Comparison of ENCODE assay signal across 10 cellular contexts in the genomic region with DNA sequence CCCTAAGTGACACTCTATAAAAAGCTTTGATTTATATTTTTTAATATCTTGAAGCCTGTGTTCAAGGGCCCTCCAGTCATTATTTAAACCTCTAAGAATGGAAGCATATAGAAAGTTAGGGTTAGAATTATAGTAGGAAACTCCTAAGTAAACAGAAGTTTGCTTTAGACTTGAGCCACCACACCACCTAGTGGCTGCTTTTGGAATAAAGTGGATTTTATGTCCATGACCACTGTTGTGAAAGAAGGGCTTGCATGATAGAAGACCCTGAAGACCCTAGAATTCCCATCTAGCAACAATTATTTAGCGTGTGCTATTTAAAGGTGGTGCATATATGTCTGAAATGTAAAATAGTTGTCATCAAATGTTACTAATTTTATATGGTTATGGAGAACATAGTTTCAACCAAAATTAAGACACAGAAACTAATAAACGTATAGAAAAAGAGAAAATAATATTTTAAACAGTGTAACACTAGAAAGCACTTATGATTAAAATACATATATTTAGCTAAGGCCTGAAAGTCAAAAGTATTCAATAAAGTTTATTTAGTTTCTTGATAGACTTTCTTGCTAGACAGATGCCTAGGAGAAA. TPM values are rescaled to one million over a fixed set of nuclear protein-coding genes. Genes with fewer than 3 reads are reported as not detected.
A peak's percentile ranks its signal among the peaks of the same experiment; 100 is the strongest.
DNase-seq lines count a peak whose midpoint lies in the region; ATAC-seq and TF ChIP-seq lines count a peak whose summit lies in the region.
"Had no signal": no experiment of that assay in that cellular context is flagged by ENCODE, and none has a peak within 500 bp of the region (broad histone marks: within the 10 kb centered on the region; RNA-seq: fewer than 3 reads in every experiment).

No MANE protein-coding gene starts in this region.

- peak; percentile 40 for ATAC-seq in activated B cell treated with CpG ODN at 0.5 μM for 24 hours (ENCODE audit: low read depth)
- no peak for ATAC-seq in stimulated activated memory B cell treated with anti-CD40 and anti-IgM and Interleukin-4, amounts not matched to agents 10 μg/mL and 1 μg/mL and 100 μg/mL, for 72 hours
- ATAC-seq: T-cell had no signal

- H3K27me3 Mint-ChIP-seq in HFFc6 (ENCODE audit: insufficient read depth) (no peaks in the 10 kb centered on the region), activated B cell treated with CpG ODN at 0.5 μM for 24 hours (no peaks in the 10 kb centered on the region)
- no peaks in the 10 kb centered on the region for H3K27me3 Mint-ChIP-seq in stimulated activated memory B cell treated with anti-CD40 and anti-IgM and Interleukin-4, amounts not matched to agents 10 μg/mL and 1 μg/mL and 100 μg/mL, for 72 hours

- no peaks in the 10 kb centered on the region for H3K9me2 ChIP-seq in hepatocyte (replicated peaks; ENCODE audit: insufficient read depth)

- H2AFZ ChIP-seq in hepatocyte = no peak overlapping the region

- H3K36me3 Mint-ChIP-seq in HFFc6 (ENCODE audit: low read depth) = no peaks in the 10 kb centered on the region
- H3K36me3 Mint-ChIP-seq in activated B cell treated with CpG ODN at 0.5 μM for 24 hours (ENCODE audit: low read depth) = no peaks in the 10 kb centered on the region
- H3K36me3 Mint-ChIP-seq in stimulated activated memory B cell treated with anti-CD40 and anti-IgM and Interleukin-4, amounts not matched to agents 10 μg/mL and 1 μg/mL and 100 μg/mL, for 72 hours = no peaks in the 10 kb centered on the region
- H3K36me3 Mint-ChIP-seq: T-cell had no signal

- H3K27ac ChIP-seq in hepatocyte (no peak overlapping the region), testis (no peak overlapping the region)
- H3K27ac ChIP-seq: neutrophil had no signal

- intact Hi-C loops in activated B cell treated with CpG ODN at 0.5 μM for 24 hours (cut with micrococcal nuclease) (loop anchor here (1.0 kb wide), 1 partner anchor 183 kb away; no protein-coding TSS in a partner anchor), testis (cut with DNase I; ENCODE audit: low total_unique reads) (no loop called here)

- no peak for TF ChIP-seq POLR2A in testis (IDR thresholded peaks at IDR 0.05)

- H3K79me2 ChIP-seq in hepatocyte = no peaks in the 10 kb centered on the region

- no peak overlapping the region for H3K4me2 ChIP-seq in hepatocyte

- POLR2A ChIA-PET in activated B cell treated with CpG ODN at 0.5 μM for 24 hours (lab: Charles Lee) = no interaction called here

- CTCF ChIA-PET in activated B cell treated with CpG ODN at 0.5 μM for 24 hours (lab: Charles Lee) = interaction anchor here (0.9 to 1.9 kb wide), 4 partner anchors 10 to 183 kb away, joined by 3 to 10 read pairs (median 4); no protein-coding TSS in a partner anchor

- 60% methylated on average over 2 of the region's 2 CpGs for WGBS in hepatocyte (ENCODE audit: low lambda C conversion rate, missing lambda C conversion rate)
- WGBS in testis, 2 donors = 55 to 60% methylated on average over 2 of the region's 2 CpGs

- H3K9me3 ChIP-seq in hepatocyte (ENCODE audit: low read depth) (no peaks in the 10 kb centered on the region), testis (no peaks in the 10 kb centered on the region)
- H3K9me3 ChIP-seq: neutrophil had no signal

- TF ChIP-seq CTCF in AG09309 (IDR thresholded peaks at IDR 0.05; ENCODE audit: control insufficient read depth, insufficient read depth, low read depth, low read length, missing control alignments) (peak; percentile 72), GM10266 (IDR thresholded peaks at IDR 0.05; ENCODE audit: control insufficient read depth, insufficient read depth, low read depth, missing control alignments) (peak; percentile 76), HFFc6 (IDR thresholded peaks at IDR 0.05) (peak; percentile 91), activated B cell treated with CpG ODN at 0.5 μM for 24 hours (IDR thresholded peaks at IDR 0.05) (peak; percentile 86), hepatocyte (IDR thresholded peaks at IDR 0.05; ENCODE audit: poor library complexity) (peak; percentile 77), testis (IDR thresholded peaks at IDR 0.05) (peak; percentile 16 to 82 (median 52))

- H4K20me1 ChIP-seq in hepatocyte (ENCODE audit: insufficient read depth, poor library complexity, severe bottlenecking) = no peaks in the 10 kb centered on the region

- H3K36me3 ChIP-seq in hepatocyte (replicated peaks; ENCODE audit: insufficient read depth, low read depth) = no peaks in the 10 kb centered on the region
- H3K36me3 ChIP-seq in testis (ENCODE audit: low read depth, missing control alignments) = no peaks in the 10 kb centered on the region
- H3K36me3 ChIP-seq: neutrophil had no signal

- H3K4me3 Mint-ChIP-seq in HFFc6 = no peak overlapping the region
- H3K4me3 Mint-ChIP-seq in activated B cell treated with CpG ODN at 0.5 μM for 24 hours = no peak overlapping the region
- H3K4me3 Mint-ChIP-seq in stimulated activated memory B cell treated with anti-CD40 and anti-IgM and Interleukin-4, amounts not matched to agents 10 μg/mL and 1 μg/mL and 100 μg/mL, for 72 hours = no peak overlapping the region
- H3K4me3 Mint-ChIP-seq: T-cell had no signal

- no peak overlapping the region for H3K27ac Mint-ChIP-seq in HFFc6
- H3K27ac Mint-ChIP-seq in activated B cell treated with CpG ODN at 0.5 μM for 24 hours = no peak overlapping the region
- no peak overlapping the region for H3K27ac Mint-ChIP-seq in stimulated activated memory B cell treated with anti-CD40 and anti-IgM and Interleukin-4, amounts not matched to agents 10 μg/mL and 1 μg/mL and 100 μg/mL, for 72 hours
- H3K27ac Mint-ChIP-seq: T-cell had no signal

- no peaks in the 10 kb centered on the region for H3K4me1 Mint-ChIP-seq in HFFc6 (ENCODE audit: low read depth)
- H3K4me1 Mint-ChIP-seq in activated B cell treated with CpG ODN at 0.5 μM for 24 hours = peaks cover 23% of the 10 kb centered on the region
- peaks cover 13% of the 10 kb centered on the region for H3K4me1 Mint-ChIP-seq in stimulated activated memory B cell treated with anti-CD40 and anti-IgM and Interleukin-4, amounts not matched to agents 10 μg/mL and 1 μg/mL and 100 μg/mL, for 72 hours
- H3K4me1 Mint-ChIP-seq: T-cell had no signal

- H3K4me3 ChIP-seq in AG09309 (ENCODE audit: control insufficient read depth, low read depth, low read length) = no peak overlapping the region
- H3K4me3 ChIP-seq in hepatocyte = no peak overlapping the region
- H3K4me3 ChIP-seq in testis = no peak overlapping the region

- H3K9me3 Mint-ChIP-seq in HFFc6 (no peaks in the 10 kb centered on the region), activated B cell treated with CpG ODN at 0.5 μM for 24 hours (no peaks in the 10 kb centered on the region)
- H3K9me3 Mint-ChIP-seq in stimulated activated memory B cell treated with anti-CD40 and anti-IgM and Interleukin-4, amounts not matched to agents 10 μg/mL and 1 μg/mL and 100 μg/mL, for 72 hours = no peaks in the 10 kb centered on the region
- H3K9me3 Mint-ChIP-seq: T-cell had no signal

- DNase-seq in AG09309 (ENCODE audit: low read depth) = no peak
- peak; percentile 3 for DNase-seq in GM10266 (ENCODE audit: extremely low spot score)
- peak; percentile 25 for DNase-seq in HFFc6
- DNase-seq in NAMALWA (ENCODE audit: low spot score) = peak; percentile 69
- DNase-seq in activated B cell treated with CpG ODN at 0.5 μM for 24 hours = no peak
- peak; percentile 69 for DNase-seq in hepatocyte (ENCODE audit: low spot score)
- DNase-seq in testis = peak; percentile 39

- H3K27me3 ChIP-seq in hepatocyte = no peaks in the 10 kb centered on the region
- no peaks in the 10 kb centered on the region for H3K27me3 ChIP-seq in testis
- H3K27me3 ChIP-seq: neutrophil had no signal

- H3K4me1 ChIP-seq in hepatocyte (ENCODE audit: insufficient read depth) (no peaks in the 10 kb centered on the region), testis (no peaks in the 10 kb centered on the region)

RNA-seq across cellular contexts. Expression of gene LRRIQ1, which starts 21.3 kb away (rescaled TPM):
- total RNA-seq in HFFc6 (2021; fragmentation: NEBNext Ultra II Directional; extraction: Animal tissue kit (Norgen Biotek cat#: 25700)) = under 1 TPM in 2 of 6 experiments, not detected in 4; 0.21 to 0.57 TPM
- total RNA-seq in activated B cell treated with CpG ODN at 0.5 μM for 24 hours (not detected in 2 replicates), hepatocyte (0.13 TPM in 1 of 2 replicates, not detected in the other), testis (10 to 100 TPM; 13.2 to 29.0 TPM)
- polyA plus RNA-seq in hepatocyte (0.07 and 1.4 TPM in 2 replicates), testis (ENCODE audit: insufficient read depth, low read depth, low replicate concordance) (9.6 TPM)
- total RNA-seq: T-cell had no signal

RNA-seq across cellular contexts. Expression of gene TSPAN19, which starts 21.4 kb away (rescaled TPM):
- total RNA-seq in HFFc6 (2021; fragmentation: NEBNext Ultra II Directional; extraction: Animal tissue kit (Norgen Biotek cat#: 25700)) = not detected
- total RNA-seq in activated B cell treated with CpG ODN at 0.5 μM for 24 hours (not detected in 2 replicates), hepatocyte (not detected in 2 replicates), testis (1 to 10 TPM; 1.8 to 2.4 TPM)
- polyA plus RNA-seq in hepatocyte (not detected in 2 replicates), testis (ENCODE audit: insufficient read depth, low read depth, low replicate concordance) (7.5 TPM)
- total RNA-seq: T-cell had no signal

Comparison
In these comparisons a context has a peak if more than half of its experiments do, and no peak if none do; other contexts are left out.
1. DNase-seq: peak in GM10266 (single experiment), HFFc6 (single experiment), NAMALWA (single experiment), hepatocyte (single experiment) and testis (single experiment); none in AG09309 (single experiment) and activated B cell treated with CpG ODN at 0.5 μM for 24 hours (single experiment).
2. RNA of gene LRRIQ1, which starts 21.3 kb away (total RNA-seq): 13.2 to 29.0 TPM in testis; 0.13 TPM in hepatocyte, 0.21 to 0.57 TPM in HFFc6 and not detected in activated B cell treated with CpG ODN at 0.5 μM for 24 hours; every median in the first group is over 4 times any median in the second.
3. Peak in every context shown above with its lines, with median percentiles within 50 percentile points of each other: CTCF ChIP-seq.